In genomic region chr1:46188295-46189030, GRCh38 we compare ENCODE assay signal across 12 cellular contexts. TPM values are rescaled to one million over a fixed set of nuclear protein-coding genes. Genes with fewer than 3 reads are reported as not detected.
DNase-seq lines count a peak whose midpoint lies in the region; ATAC-seq and TF ChIP-seq lines count a peak whose summit lies in the region.
"Had no signal": no experiment of that assay in that cellular context is flagged by ENCODE, and none has a peak within 500 bp of the region (broad histone marks: within the 10 kb centered on the region; RNA-seq: fewer than 3 reads in every experiment).

No MANE protein-coding gene starts in this region.

- CTCF ChIA-PET in HEK293 (lab: Yijun Ruan, JAX) = interaction anchor here (1.5 to 3.1 kb wide), 2 partner anchors 35 to 37 kb away, joined by 3 to 9 read pairs; no protein-coding TSS in a partner anchor

- H3K4me3 ChIP-seq in BLaER1 treated with 17β-estradiol and CSF1 and Interleukin-3, amounts not matched to agents 10 nM and 100 nM = no peak overlapping the region
- H3K4me3 ChIP-seq in HEK293 (ENCODE audit: low read depth, low read length) (no peak overlapping the region), choroid plexus epithelial cell (ENCODE audit: low read depth, low read length) (no peak overlapping the region), mucosa of rectum (ENCODE audit: low read length in 2 of 2) (no peak overlapping the region), SJCRH30 (no peak overlapping the region)
- H3K4me3 ChIP-seq: sigmoid colon, SJSA1 had no signal

- peak overlapping the region in 8 of 11 experiments; percentile 2 to 54 (median 44); a peak in 12 of 22 replicates for H3K4me2 ChIP-seq in BLaER1 treated with 17β-estradiol and CSF1 and Interleukin-3, amounts not matched to agents 10 nM and 100 nM

- H3K9me3 ChIP-seq in BLaER1 treated with 17β-estradiol and CSF1 and Interleukin-3, amounts not matched to agents 10 nM and 100 nM (replicated peaks in 1 of 11) = no peaks in the 10 kb centered on the region
- H3K9me3 ChIP-seq in HEK293 (ENCODE audit: control insufficient read depth, insufficient read depth, low read depth, low read length) (no peaks in the 10 kb centered on the region), mucosa of rectum (ENCODE audit: control insufficient read depth in 2 of 2, low read length in 2 of 2) (no peaks in the 10 kb centered on the region), SJCRH30 (replicated peaks) (no peaks in the 10 kb centered on the region)
- H3K9me3 ChIP-seq: sigmoid colon, SJSA1 had no signal

- no peak overlapping the region for H3K9ac ChIP-seq in BLaER1 treated with 17β-estradiol and CSF1 and Interleukin-3, amounts not matched to agents 10 nM and 100 nM
- H3K9ac ChIP-seq in mucosa of rectum (ENCODE audit: low read depth in 1 of 2, low read length in 2 of 2) = peak overlapping the region; percentile 49 to 52

- H3K27me3 ChIP-seq in BLaER1 treated with 17β-estradiol and CSF1 and Interleukin-3, amounts not matched to agents 10 nM and 100 nM = no peaks in the 10 kb centered on the region
- H3K27me3 ChIP-seq in mucosa of rectum (ENCODE audit: control insufficient read depth in 2 of 2, insufficient read depth in 2 of 2, low read length in 2 of 2) (no peaks in the 10 kb centered on the region), SJCRH30 (no peaks in the 10 kb centered on the region)
- H3K27me3 ChIP-seq: sigmoid colon, SJSA1 had no signal

- DNase-seq in choroid plexus epithelial cell (ENCODE audit: low read depth) (no peak), 8988T (no peak), SJCRH30 (no peak)
- DNase-seq: activated CD8-positive, alpha-beta memory T cell treated with anti-CD3 and anti-CD28 coated beads, Interleukin-2, amount 50 U/mL, for 48 hours; sigmoid colon; stimulated activated naive CD4-positive, alpha-beta T cell had no signal

- no peak overlapping the region for H3K27ac ChIP-seq in BLaER1 treated with 17β-estradiol and CSF1 and Interleukin-3, amounts not matched to agents 10 nM and 100 nM
- no peak overlapping the region for H3K27ac ChIP-seq in HEK293 (ENCODE audit: extremely low read depth, low read depth, low read length)
- H3K27ac ChIP-seq in mucosa of rectum (ENCODE audit: low read depth in 2 of 2, low read length in 2 of 2) = peak overlapping the region; percentile 92 to 93
- no peak overlapping the region for H3K27ac ChIP-seq in SJCRH30
- H3K27ac ChIP-seq: SJSA1 had no signal

- TF ChIP-seq CTCF in HEK293 (tag by site-specific recombination; IDR thresholded peaks at IDR 0.05) (no peak), choroid plexus epithelial cell (conservative IDR thresholded peaks at IDR 0.05; ENCODE audit: low read depth, low read length) (peak; percentile 28)

- peaks cover 8 to 24% (median 12%) of the 10 kb centered on the region in 10 experiments; a peak in 19 of 20 replicates for H3K4me1 ChIP-seq in BLaER1 treated with 17β-estradiol and CSF1 and Interleukin-3, amounts not matched to agents 10 nM and 100 nM
- H3K4me1 ChIP-seq in HEK293 (ENCODE audit: control insufficient read depth, insufficient read depth, low read length) (no peaks in the 10 kb centered on the region), mucosa of rectum (ENCODE audit: control insufficient read depth in 2 of 2, insufficient read depth in 2 of 2, low read length in 2 of 2) (peaks cover 45 to 51% of the 10 kb centered on the region in 2 donors), SJCRH30 (peaks cover 7% of the 10 kb centered on the region)

- H3K36me3 ChIP-seq in BLaER1 treated with 17β-estradiol and CSF1 and Interleukin-3, amounts not matched to agents 10 nM and 100 nM = peaks cover 44 to 66% (median 52%) of the 10 kb centered on the region in 11 experiments
- H3K36me3 ChIP-seq in HEK293 (ENCODE audit: control insufficient read depth in 2 of 2, insufficient read depth in 1 of 2, low read length in 2 of 2) (peaks cover 0 to 65% of the 10 kb centered on the region in 2 experiments; a peak in 1 of 3 replicates), mucosa of rectum (ENCODE audit: control insufficient read depth in 2 of 2, insufficient read depth in 2 of 2, low read length in 2 of 2) (peaks cover 37 to 61% of the 10 kb centered on the region in 2 donors), SJCRH30 (peaks cover 14% of the 10 kb centered on the region)

- POLR2A ChIA-PET in HEK293 (lab: Yijun Ruan, JAX) = interaction anchor here (0.6 to 1.1 kb wide), 2 partner anchors 10 to 1443 kb away, joined by 3 to 9 read pairs; partner anchors contain the start of gene POMGNT1

- ATAC-seq in GM21576 (IDR thresholded peaks at IDR 0.05; ENCODE audit: unreplicated experiment) = no peak
- ATAC-seq in HG03159 (IDR thresholded peaks at IDR 0.05; ENCODE audit: unreplicated experiment) = no peak

- H4K20me1 ChIP-seq in BLaER1 treated with 17β-estradiol and CSF1 and Interleukin-3, amounts not matched to agents 10 nM and 100 nM = no peaks in the 10 kb centered on the region

TF ChIP-seq in HEK293, 187 proteins besides CTCF, POLR2A, EP300 and RAD21:
- TF ChIP-seq ZFP69B (tag by site-specific recombination; IDR thresholded peaks at IDR 0.05) = peak; percentile 69; the same call in 1 of the 2 replicates
- peak; percentile 90 for TF ChIP-seq ZNF692 (tag by site-specific recombination; IDR thresholded peaks at IDR 0.05)
- TF ChIP-seq ZNF324 (tag by site-specific recombination; IDR thresholded peaks at IDR 0.05) = no peak
- TF ChIP-seq SETDB1 (IDR thresholded peaks at IDR 0.05; ENCODE audit: insufficient read length, low read length) = no peak
- TF ChIP-seq ZNF560 (tag by site-specific recombination; IDR thresholded peaks at IDR 0.05; ENCODE audit: borderline replicate concordance) = no peak
- TF ChIP-seq ZNF449 (tag by site-specific recombination; IDR thresholded peaks at IDR 0.05) = peak; percentile 74; the same call in 1 of the 2 replicates
- no peak for TF ChIP-seq ZNF266 (tag by site-specific recombination; IDR thresholded peaks at IDR 0.05; ENCODE audit: low read depth)

RNA-seq across cellular contexts. Expression of gene POMGNT1, which starts 9.8 kb away (rescaled TPM):
- total RNA-seq in SJCRH30 (2014; rRNA removed; shearing (Covaris generic)) = 53.3 TPM in 2 replicates

RNA-seq across cellular contexts. Expression of gene P3R3URF, which starts 12.2 kb away (rescaled TPM):
- total RNA-seq in SJCRH30 (2014; rRNA removed; shearing (Covaris generic)) = not detected in 2 replicates
- total RNA-seq: sigmoid colon, SJSA1 had no signal

RNA-seq across cellular contexts. Expression of gene TSPAN1, which starts 13.6 kb away (rescaled TPM):
- total RNA-seq in SJCRH30 (2014; rRNA removed; shearing (Covaris generic)) = not detected in 2 replicates
- total RNA-seq: SJSA1 had no signal

RNA-seq across cellular contexts. Expression of gene LURAP1, which starts 14.7 kb away (rescaled TPM):
- total RNA-seq in SJCRH30 (2014; rRNA removed; shearing (Covaris generic)) = 2.8 and 3.3 TPM in 2 replicates

RNA-seq across cellular contexts. Expression of gene PIK3R3, which starts 56.0 kb away (rescaled TPM):
- 19.5 and 23.5 TPM in 2 replicates for total RNA-seq in SJCRH30 (2014; rRNA removed; shearing (Covaris generic))

Comparison
In these comparisons a context has a peak if more than half of its experiments do, and no peak if none do; other contexts are left out.
1. H3K27ac ChIP-seq: peak in mucosa of rectum (2 of 2); none in BLaER1 treated with 17β-estradiol and CSF1 and Interleukin-3, amounts not matched to agents 10 nM and 100 nM (0 of 11), HEK293 (single experiment) and SJCRH30 (single experiment).
2. H3K9ac ChIP-seq: peak in mucosa of rectum (2 of 2); none in BLaER1 treated with 17β-estradiol and CSF1 and Interleukin-3, amounts not matched to agents 10 nM and 100 nM (0 of 11).